8 cellular contexts compared by ENCODE assay signal in the genomic region with DNA sequence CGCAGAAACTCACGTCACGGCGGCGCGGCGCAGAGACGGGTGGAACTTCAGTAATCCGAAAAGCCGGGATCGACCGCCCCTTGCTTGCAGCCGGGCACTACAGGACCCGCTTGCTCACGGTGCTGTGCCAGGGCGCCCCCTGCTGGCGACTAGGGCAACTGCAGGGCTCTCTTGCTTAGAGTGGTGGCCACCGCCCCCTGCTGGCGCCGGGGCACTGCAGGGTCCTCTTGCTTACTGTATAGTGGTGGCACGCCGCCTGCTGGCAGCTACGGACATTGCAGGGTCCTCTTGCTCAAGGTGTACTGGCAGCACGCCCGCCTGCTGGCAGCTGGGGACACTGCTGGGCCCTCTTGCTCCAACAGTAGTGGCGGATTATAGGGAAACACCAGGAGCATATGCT. TPM values are rescaled to one million over a fixed set of nuclear protein-coding genes. Genes with fewer than 3 reads are reported as not detected.
A peak's percentile ranks its signal among the peaks of the same experiment; 100 is the strongest.
DNase-seq lines count a peak whose midpoint lies in the region; ATAC-seq and TF ChIP-seq lines count a peak whose summit lies in the region.
"Not testable (repeated sequence)": the region's sequence is repeated elsewhere in the genome, so short reads cannot be mapped to it uniquely, and the experiment has no call there.

No MANE protein-coding gene starts in this region.

- intact Hi-C loops in transverse colon (cut with DNase I; ENCODE audit: low total_unique reads): not testable (repeated sequence)

- POLR2A ChIA-PET in GM10248 (lab: Yijun Ruan, JAX); naive thymus-derived CD8-positive, alpha-beta T cell (lab: Charles Lee): not testable (repeated sequence)

- TF ChIP-seq CTCF in GM10248 (IDR thresholded peaks at IDR 0.05; ENCODE audit: control extremely low read depth, extremely low read depth, low read depth, missing control alignments) (peak; percentile 69), fibroblast of villous mesenchyme (IDR thresholded peaks at IDR 0.05; ENCODE audit: insufficient read depth, low read depth, low read length) (peak; percentile 49), transverse colon (IDR thresholded peaks at IDR 0.05) (peak in 3 of 5 experiments; percentile 20 to 32 (median 24))
- not testable (repeated sequence) for TF ChIP-seq CTCF in RWPE2 (IDR thresholded peaks at IDR 0.05; ENCODE audit: poor library complexity, severe bottlenecking)

- not testable (repeated sequence) for H3K36me3 Mint-ChIP-seq in naive thymus-derived CD8-positive, alpha-beta T cell

- H3K4me1 Mint-ChIP-seq in naive thymus-derived CD8-positive, alpha-beta T cell: not testable (repeated sequence)

- TF ChIP-seq EP300 in transverse colon (IDR thresholded peaks at IDR 0.05; ENCODE audit: low read depth): not testable (repeated sequence)

- H3K27me3 Mint-ChIP-seq in naive thymus-derived CD8-positive, alpha-beta T cell: not testable (repeated sequence)

- CTCF ChIA-PET in GM10248 (lab: Yijun Ruan, JAX): not testable (repeated sequence)

- H3K27me3 ChIP-seq in RWPE2 (ENCODE audit: insufficient read depth, poor library complexity, severe bottlenecking); transverse colon: not testable (repeated sequence)

- not testable (repeated sequence) for H3K9me3 Mint-ChIP-seq in naive thymus-derived CD8-positive, alpha-beta T cell

- in situ Hi-C loops in transverse colon (cut with MboI; ENCODE audit: low pct_ligation_motif_present in 1 of 4, low pct_unique_long_range_greater_than_20kb in 1 of 4, low sequenced_read_pairs in 3 of 4): not testable (repeated sequence)

- H3K36me3 ChIP-seq in RWPE2 (ENCODE audit: low read depth); transverse colon: not testable (repeated sequence)

- 64% methylated on average over 13 of the region's 26 CpGs; no CpG with 5 or more reads in 1 of the 2 donors for WGBS in transverse colon (ENCODE audit: low coverage in 1 of 2), 2 donors

- DNase-seq in GM10248 (ENCODE audit: extremely low spot score); fibroblast of villous mesenchyme (ENCODE audit: low read depth): not testable (repeated sequence)
- DNase-seq in RWPE2 (ENCODE audit: low spot score) (peak; percentile 90), transverse colon (peak; percentile 73)
- peak; percentile 78 for DNase-seq in activated CD8-positive, alpha-beta memory T cell treated with anti-CD3 and anti-CD28 coated beads for 24 hours
- DNase-seq in activated naive CD8-positive, alpha-beta T cell treated with anti-CD3 and anti-CD28 coated beads, Interleukin-2, amount 50 U/mL, for 16 hours (ENCODE audit: low read depth, low spot score): peak; percentile 29
- peak; percentile 44 to 82 (median 64) for DNase-seq in naive thymus-derived CD8-positive, alpha-beta T cell
- peak; percentile 80 for DNase-seq in stimulated activated CD4-positive, alpha-beta T cell treated with anti-CD3 and anti-CD28 coated beads, Interleukin-2, amount 100 ng/mL, for 48 hours

- TF ChIP-seq POLR2A in transverse colon (IDR thresholded peaks at IDR 0.05): not testable (repeated sequence)

- not testable (repeated sequence) for H3K27ac ChIP-seq in RWPE2 (ENCODE audit: poor library complexity, severe bottlenecking); transverse colon

- H3K4me1 ChIP-seq in RWPE2 (ENCODE audit: insufficient read depth, poor library complexity, severe bottlenecking); transverse colon: not testable (repeated sequence)

- not testable (repeated sequence) for H3K4me3 ChIP-seq in RWPE2 (ENCODE audit: severe bottlenecking); fibroblast of villous mesenchyme (ENCODE audit: low read depth, low read length); transverse colon

- H3K4me3 Mint-ChIP-seq in naive thymus-derived CD8-positive, alpha-beta T cell: not testable (repeated sequence)

- not testable (repeated sequence) for H3K9me3 ChIP-seq in RWPE2 (ENCODE audit: severe bottlenecking); transverse colon

- not testable (repeated sequence) for ATAC-seq in RWPE2 (ENCODE audit: low read depth); naive thymus-derived CD8-positive, alpha-beta T cell

- peak overlapping the region in 1 of 10 donors; percentile 49 for H3K27ac Mint-ChIP-seq in naive thymus-derived CD8-positive, alpha-beta T cell

RNA-seq across cellular contexts. Expression of a gene that starts 18.1 kb away (rescaled TPM):
- total RNA-seq in fibroblast of villous mesenchyme (3.0 and 5.8 TPM in 2 replicates), transverse colon (10 to 100 TPM in 1 of 4 donors, 1 to 10 TPM in 3; 6.0 to 12.9 (median 8.4) TPM)
- 10 to 100 TPM; 35.2 to 36.0 TPM for total RNA-seq in naive thymus-derived CD8-positive, alpha-beta T cell
- polyA plus RNA-seq in naive thymus-derived CD8-positive, alpha-beta T cell: 1 to 10 TPM in 2 of 3 donors, under 1 TPM in 1; 0.56 to 2.4 (median 1.8) TPM
